Comparison of ENCODE assay signal across 9 cellular contexts in genomic region chr6:166757226-166758135, GRCh38.
DNase-seq lines count a peak whose midpoint lies in the region; ATAC-seq and TF ChIP-seq lines count a peak whose summit lies in the region.
"Had no signal": no experiment of that assay in that cellular context is flagged by ENCODE, and none has a peak within 500 bp of the region (broad histone marks: within the 10 kb centered on the region; RNA-seq: fewer than 3 reads in every experiment).

No MANE protein-coding gene starts in this region.

- peaks cover 33% of the 10 kb centered on the region for H3K4me1 Mint-ChIP-seq in stimulated activated effector memory CD8-positive, alpha-beta T cell treated with anti-CD3 and anti-CD28 coated beads, Interleukin-12 subunit alpha, Interleukin-12 subunit beta, amount 100 ng/mL, for 72 hours

- peak overlapping the region in 1 of 4 donors; percentile 6 for H3K4me3 ChIP-seq in tibial nerve
- H3K4me3 ChIP-seq: SJSA1 had no signal

- H3K27ac Mint-ChIP-seq in stimulated activated effector memory CD8-positive, alpha-beta T cell treated with anti-CD3 and anti-CD28 coated beads, Interleukin-12 subunit alpha, Interleukin-12 subunit beta, amount 100 ng/mL, for 72 hours, result peak overlapping the region; percentile 54

- peak; percentile 42 for DNase-seq in activated CD4-positive, alpha-beta T cell treated with anti-CD3 and anti-CD28 coated beads for 48 hours
- DNase-seq in activated CD4-positive, alpha-beta T cell treated with anti-CD3 and anti-CD28 coated beads, Interleukin-2, amount 50 U/mL, for 4 hours, result no peak
- DNase-seq in glomerular visceral epithelial cell (ENCODE audit: extremely low spot score) (peak; percentile 35), tibial nerve (ENCODE audit: low spot score in 2 of 2) (no peak), posterior vena cava (ENCODE audit: low spot score) (no peak)
- DNase-seq in stimulated activated effector memory CD8-positive, alpha-beta T cell treated with anti-CD3 and anti-CD28 coated beads, Interleukin-12 subunit alpha, Interleukin-12 subunit beta, amount 100 ng/mL, for 72 hours (ENCODE audit: low spot score in 2 of 2), result no peak

- no peak for TF ChIP-seq POLR2A in tibial nerve (IDR thresholded peaks at IDR 0.05)

- no peaks in the 10 kb centered on the region for H3K36me3 Mint-ChIP-seq in stimulated activated effector memory CD8-positive, alpha-beta T cell treated with anti-CD3 and anti-CD28 coated beads, Interleukin-12 subunit alpha, Interleukin-12 subunit beta, amount 100 ng/mL, for 72 hours

- H3K9me3 ChIP-seq in tibial nerve, result no peaks in the 10 kb centered on the region
- H3K9me3 ChIP-seq: SJSA1 had no signal

- ATAC-seq in SK-N-SH treated with all-trans-retinoic acid at 6 μM for 48 hours (peak; percentile 37; the same call in 2 of the 3 replicates), HG02981 (IDR thresholded peaks at IDR 0.05; ENCODE audit: unreplicated experiment) (no peak)
- ATAC-seq in stimulated activated effector memory CD8-positive, alpha-beta T cell treated with anti-CD3 and anti-CD28 coated beads, Interleukin-12 subunit alpha, Interleukin-12 subunit beta, amount 100 ng/mL, for 72 hours, result peak; percentile 47

- no peaks in the 10 kb centered on the region for H3K9me3 Mint-ChIP-seq in stimulated activated effector memory CD8-positive, alpha-beta T cell treated with anti-CD3 and anti-CD28 coated beads, Interleukin-12 subunit alpha, Interleukin-12 subunit beta, amount 100 ng/mL, for 72 hours

- H3K4me3 Mint-ChIP-seq in stimulated activated effector memory CD8-positive, alpha-beta T cell treated with anti-CD3 and anti-CD28 coated beads, Interleukin-12 subunit alpha, Interleukin-12 subunit beta, amount 100 ng/mL, for 72 hours, result peak overlapping the region; percentile 42

- peaks cover 0 to 29% of the 10 kb centered on the region in 2 donors for H3K27me3 ChIP-seq in tibial nerve

- 15 to 22% methylated on average over 25 of the region's 25 CpGs for WGBS in tibial nerve, 2 donors

- no peaks in the 10 kb centered on the region for H3K36me3 ChIP-seq in tibial nerve
- H3K36me3 ChIP-seq: SJSA1 had no signal

- TF ChIP-seq CTCF in tibial nerve (IDR thresholded peaks at IDR 0.05), result no peak

- no peak overlapping the region for H3K27ac ChIP-seq in tibial nerve
- H3K27ac ChIP-seq: SJSA1 had no signal

- intact Hi-C loops in posterior vena cava (cut with DNase I), result no loop called here

- no peak for TF ChIP-seq EP300 in tibial nerve (IDR thresholded peaks at IDR 0.05)

- peaks cover 0 to 11% (median 0%) of the 10 kb centered on the region in 4 donors for H3K4me1 ChIP-seq in tibial nerve

TF ChIP-seq in SK-N-SH treated with all-trans-retinoic acid at 6 μM for 48 hours, 23 proteins besides CTCF, POLR2A, EP300 and RAD21:
- TF ChIP-seq GLIS3 (CRISPR knock-in tag; IDR thresholded peaks at IDR 0.05) (no peak), ZFP3 (CRISPR knock-in tag; IDR thresholded peaks at IDR 0.05) (no peak), OSR1 (CRISPR knock-in tag; IDR thresholded peaks at IDR 0.05) (no peak), ZC3H10 (CRISPR knock-in tag; IDR thresholded peaks at IDR 0.05) (no peak), ZNF565 (CRISPR knock-in tag; conservative IDR thresholded peaks at IDR 0.05; ENCODE audit: low read depth) (no peak), CREB5 (CRISPR knock-in tag; IDR thresholded peaks at IDR 0.05; ENCODE audit: low read depth) (no peak), TOX (CRISPR knock-in tag; IDR thresholded peaks at IDR 0.05; ENCODE audit: borderline replicate concordance) (no peak), BACH2 (CRISPR knock-in tag; IDR thresholded peaks at IDR 0.05; ENCODE audit: borderline replicate concordance) (no peak), TSHZ2 (CRISPR knock-in tag; IDR thresholded peaks at IDR 0.05) (no peak), TCF4 (CRISPR knock-in tag; IDR thresholded peaks at IDR 0.05; ENCODE audit: borderline replicate concordance) (no peak), CSRNP3 (CRISPR knock-in tag; IDR thresholded peaks at IDR 0.05) (no peak), ISL1 (CRISPR knock-in tag; IDR thresholded peaks at IDR 0.05) (no peak), ZFP30 (CRISPR knock-in tag; IDR thresholded peaks at IDR 0.05) (no peak), SNAI2 (CRISPR knock-in tag; IDR thresholded peaks at IDR 0.05) (no peak)

Comparison
In these comparisons a context has a peak if more than half of its experiments do, and no peak if none do; other contexts are left out.
1. DNase-seq: peak in activated CD4-positive, alpha-beta T cell treated with anti-CD3 and anti-CD28 coated beads for 48 hours (single experiment) and glomerular visceral epithelial cell (single experiment); none in activated CD4-positive, alpha-beta T cell treated with anti-CD3 and anti-CD28 coated beads, Interleukin-2, amount 50 U/mL, for 4 hours (0 of 2), stimulated activated effector memory CD8-positive, alpha-beta T cell treated with anti-CD3 and anti-CD28 coated beads, Interleukin-12 subunit alpha, Interleukin-12 subunit beta, amount 100 ng/mL, for 72 hours (0 of 2), tibial nerve (0 of 2) and posterior vena cava (single experiment).